ENCODE assay signal across 12 cellular contexts in genomic region chr22:42643632-42644421, GRCh38. TPM values are rescaled to one million over a fixed set of nuclear protein-coding genes. Genes with fewer than 3 reads are reported as not detected.
DNase-seq lines count a peak whose midpoint lies in the region; ATAC-seq and TF ChIP-seq lines count a peak whose summit lies in the region.
"Had no signal": no experiment of that assay in that cellular context is flagged by ENCODE, and none has a peak within 500 bp of the region (broad histone marks: within the 10 kb centered on the region; RNA-seq: fewer than 3 reads in every experiment).

No MANE protein-coding gene starts in this region.

- H3K4me1 ChIP-seq in ACC112 (ENCODE audit: control insufficient read depth, insufficient read depth, low read length, unreplicated experiment): peaks cover 54% of the 10 kb centered on the region
- H3K4me1 ChIP-seq in Peyer's patch: peaks cover 18 to 71% (median 36%) of the 10 kb centered on the region in 4 donors
- peaks cover 82 to 89% (median 87%) of the 10 kb centered on the region in 4 donors for H3K4me1 ChIP-seq in esophagus muscularis mucosa
- H3K4me1 ChIP-seq in trophoblast cell (ENCODE audit: control insufficient read depth in 1 of 2, insufficient read depth in 2 of 2, low read length in 2 of 2): peaks cover 23 to 32% of the 10 kb centered on the region in 2 experiments

- H4K8ac ChIP-seq in trophoblast cell (ENCODE audit: low read depth, low read length): no peak overlapping the region

- H2BK12ac ChIP-seq in trophoblast cell (ENCODE audit: low read length): no peak overlapping the region

- H3K27me3 ChIP-seq in ACC112 (ENCODE audit: insufficient read depth, low read length) (no peaks in the 10 kb centered on the region), Peyer's patch (no peaks in the 10 kb centered on the region), esophagus muscularis mucosa (no peaks in the 10 kb centered on the region), trophoblast cell (ENCODE audit: insufficient read depth, low read length) (no peaks in the 10 kb centered on the region)

- TF ChIP-seq POLR2A in Peyer's patch (IDR thresholded peaks at IDR 0.05): no peak
- no peak for TF ChIP-seq POLR2A in esophagus muscularis mucosa (IDR thresholded peaks at IDR 0.05; ENCODE audit: low read depth)

- H3K4me2 ChIP-seq in trophoblast cell (ENCODE audit: low read length): no peak overlapping the region

- H3K79me2 ChIP-seq in ACC112 (ENCODE audit: control insufficient read depth, insufficient read depth, low read length, unreplicated experiment): peaks cover 77% of the 10 kb centered on the region
- peaks cover 14% of the 10 kb centered on the region for H3K79me2 ChIP-seq in trophoblast cell (ENCODE audit: control insufficient read depth, insufficient read depth, low read length, poor library complexity)

- H3K9ac ChIP-seq in trophoblast cell (ENCODE audit: low read length): no peak overlapping the region

- H3K18ac ChIP-seq in trophoblast cell (ENCODE audit: low read length): no peak overlapping the region

- H2AFZ ChIP-seq in ACC112 (ENCODE audit: low read length, unreplicated experiment): no peak overlapping the region
- no peak overlapping the region for H2AFZ ChIP-seq in trophoblast cell (ENCODE audit: insufficient read depth, low read length, poor library complexity)

- H3K4me3 ChIP-seq in ACC112 (ENCODE audit: low read depth, low read length) (peak overlapping the region; percentile 42), Peyer's patch (no peak overlapping the region), esophagus muscularis mucosa (peak overlapping the region in 2 of 4 donors; percentile 39 to 40), trophoblast cell (ENCODE audit: low read depth, low read length) (no peak overlapping the region)

- H3K79me1 ChIP-seq in trophoblast cell (ENCODE audit: low read length): peaks cover 2% of the 10 kb centered on the region

- H2BK5ac ChIP-seq in trophoblast cell (ENCODE audit: low read depth, low read length, poor library complexity): no peak overlapping the region

- no peak overlapping the region for H4K12ac ChIP-seq in trophoblast cell (ENCODE audit: low read depth, low read length)

- no peaks in the 10 kb centered on the region for H3K36me3 ChIP-seq in ACC112 (ENCODE audit: insufficient read depth, low read length)
- H3K36me3 ChIP-seq in Peyer's patch: no peaks in the 10 kb centered on the region
- no peaks in the 10 kb centered on the region for H3K36me3 ChIP-seq in esophagus muscularis mucosa
- H3K36me3 ChIP-seq in trophoblast cell (ENCODE audit: control insufficient read depth in 1 of 2, insufficient read depth in 2 of 2, low read length in 2 of 2): peaks cover 0 to 7% of the 10 kb centered on the region in 2 experiments

- no peak for TF ChIP-seq EP300 in esophagus muscularis mucosa (IDR thresholded peaks at IDR 0.05)

- no peak overlapping the region for H2AK5ac ChIP-seq in trophoblast cell (ENCODE audit: low read length)

- no peak overlapping the region for H3K14ac ChIP-seq in trophoblast cell (ENCODE audit: low read length)

- intact Hi-C loops in esophagus muscularis mucosa (cut with DNase I): no loop called here

- DNase-seq in Peyer's patch (no peak), esophagus muscularis mucosa (ENCODE audit: extremely low spot score) (no peak), trophoblast cell (no peak), germinal center (ENCODE audit: low spot score) (no peak), HCEC 1CT (no peak), NCI-H510A (lab: John Stamatoyannopoulos, UW) (no peak)
- DNase-seq: NCI-H526 treated with DMSO at 0.1 percent for 48 hours; stimulated activated CD4-positive, alpha-beta T cell treated with anti-CD3 and anti-CD28 coated beads, Interleukin-1b, Interleukin-23, amount 100 ng/mL, for 48 hours; T-helper 9 cell had no signal

- 93% methylated on average over 11 of the region's 14 CpGs for WGBS in esophagus muscularis mucosa
- no CpG with 5 or more reads among the region's 14 CpGs for WGBS in trophoblast cell (ENCODE audit: extremely low coverage, insufficient coverage, insufficient read length)

- H3K9me3 ChIP-seq in Peyer's patch (no peaks in the 10 kb centered on the region), esophagus muscularis mucosa (no peaks in the 10 kb centered on the region), trophoblast cell (ENCODE audit: insufficient read depth, low read depth, low read length) (no peaks in the 10 kb centered on the region)

- peak overlapping the region; percentile 10 for H3K4ac ChIP-seq in trophoblast cell (ENCODE audit: low read depth, low read length)

- ATAC-seq in HG02571 (IDR thresholded peaks at IDR 0.05; ENCODE audit: unreplicated experiment): no peak

- H3K27ac ChIP-seq in ACC112 (ENCODE audit: low read depth, low read length): peak overlapping the region; percentile 83
- peak overlapping the region in 3 of 4 donors; percentile 52 to 98 (median 85) for H3K27ac ChIP-seq in Peyer's patch
- H3K27ac ChIP-seq in esophagus muscularis mucosa (replicated peaks in 1 of 4): peak overlapping the region; percentile 93 to 98 (median 96)
- H3K27ac ChIP-seq in trophoblast cell (ENCODE audit: low read depth, low read length): no peak overlapping the region

- no peak for TF ChIP-seq CTCF in Peyer's patch (IDR thresholded peaks at IDR 0.05)
- no peak for TF ChIP-seq CTCF in esophagus muscularis mucosa (IDR thresholded peaks at IDR 0.05)

- H4K91ac ChIP-seq in trophoblast cell (ENCODE audit: low read depth, low read length): no peak overlapping the region

- H3K23ac ChIP-seq in trophoblast cell (ENCODE audit: low read length): no peak overlapping the region

- H2BK120ac ChIP-seq in trophoblast cell (ENCODE audit: insufficient read depth, low read length, poor library complexity): no peak overlapping the region

RNA-seq across cellular contexts. Expression of gene ATP5MGL, which starts 3.4 kb away (rescaled TPM):
- total RNA-seq in Peyer's patch (not detected), esophagus muscularis mucosa (not detected)
- not detected in 2 replicates for polyA plus RNA-seq in trophoblast cell (2013)
- total RNA-seq: H4 had no signal

RNA-seq across cellular contexts. Expression of gene CYB5R3, which starts 5.4 kb away (rescaled TPM):
- 100 to 1,000 TPM in 2 of 4 donors, 10 to 100 TPM in 2; 59.4 to 147 (median 117) TPM for total RNA-seq in Peyer's patch
- total RNA-seq in esophagus muscularis mucosa: 100 to 1,000 TPM; 154 to 287 (median 221) TPM
- polyA plus RNA-seq in trophoblast cell (2013): 155 and 156 TPM in 2 replicates

RNA-seq across cellular contexts. Expression of gene POLDIP3, which starts 29.1 kb away (rescaled TPM):
- total RNA-seq in Peyer's patch (10 to 100 TPM; 30.3 to 42.9 (median 38.0) TPM), esophagus muscularis mucosa (10 to 100 TPM; 30.6 to 47.6 (median 39.6) TPM)
- polyA plus RNA-seq in trophoblast cell (2013): 43.3 and 46.1 TPM in 2 replicates
